In the genomic region with DNA sequence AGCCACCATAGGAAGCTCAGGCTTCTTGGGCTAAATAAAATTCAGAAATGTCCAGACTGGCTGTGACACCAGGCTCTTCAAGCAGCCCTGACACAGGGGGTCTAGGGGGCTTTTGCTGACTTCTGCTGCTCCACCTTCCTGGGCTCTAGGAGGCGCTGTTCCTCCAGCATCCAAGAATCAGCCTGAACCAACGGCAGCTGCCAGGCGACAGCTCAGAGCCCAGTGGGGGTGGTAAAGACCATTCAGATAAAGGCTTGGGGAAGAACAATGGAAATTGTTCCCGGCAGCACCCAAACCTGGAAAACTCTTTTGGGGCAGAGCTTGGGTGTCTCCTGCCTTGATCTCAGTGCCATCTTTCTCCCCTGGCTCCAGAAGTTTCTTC, we compare ENCODE assay signal across 9 cellular contexts. TPM values are rescaled to one million over a fixed set of nuclear protein-coding genes. Genes with fewer than 3 reads are reported as not detected.
DNase-seq lines count a peak whose midpoint lies in the region; ATAC-seq and TF ChIP-seq lines count a peak whose summit lies in the region.
"Had no signal": no experiment of that assay in that cellular context is flagged by ENCODE, and none has a peak within 500 bp of the region (broad histone marks: within the 10 kb centered on the region; RNA-seq: fewer than 3 reads in every experiment).

No MANE protein-coding gene starts in this region.

- H3K4ac ChIP-seq in neuronal stem cell (ENCODE audit: low read length) = no peak overlapping the region

- no CpG with 5 or more reads among the region's 4 CpGs for WGBS in neuronal stem cell (ENCODE audit: extremely low coverage in 2 of 2, insufficient read length in 2 of 2, insufficient replicate concordance in 1 of 2), 2 donors

- no peaks in the 10 kb centered on the region for H3K27me3 Mint-ChIP-seq in CD8-positive, alpha-beta T cell (ENCODE audit: low read depth)
- no peaks in the 10 kb centered on the region for H3K27me3 Mint-ChIP-seq in endothelial cell (ENCODE audit: unreplicated experiment)

- DNase-seq in CD8-positive, alpha-beta T cell = peak; percentile 39 to 81 (median 72)
- peak; percentile 73 to 80 for DNase-seq in activated CD4-positive, alpha-beta T cell treated with anti-CD3 and anti-CD28 coated beads, Interleukin-2, amount 50 U/mL, for 48 hours
- DNase-seq in endothelial cell (ENCODE audit: low spot score) = peak; percentile 74
- peak; percentile 63 for DNase-seq in neuronal stem cell (ENCODE audit: low spot score)
- DNase-seq in NCI-H2107 (lab: John Stamatoyannopoulos, UW) = no peak
- DNase-seq: pancreas had no signal

- no peak overlapping the region for H3K23ac ChIP-seq in neuronal stem cell (ENCODE audit: low read depth, low read length, poor library complexity)

- no peaks in the 10 kb centered on the region for H3K36me3 Mint-ChIP-seq in CD8-positive, alpha-beta T cell
- no peaks in the 10 kb centered on the region for H3K36me3 Mint-ChIP-seq in endothelial cell (ENCODE audit: low read depth, unreplicated experiment)

- no peak overlapping the region for H3K27ac ChIP-seq in CD8-positive, alpha-beta T cell (ENCODE audit: low read depth, low read length)
- no peak overlapping the region for H3K27ac ChIP-seq in neuronal stem cell (replicated peaks; ENCODE audit: low read length)
- H3K27ac ChIP-seq: pancreas had no signal

- H3K9me3 ChIP-seq in CD8-positive, alpha-beta T cell (ENCODE audit: low read length) = no peaks in the 10 kb centered on the region
- H3K9me3 ChIP-seq in Loucy (ENCODE audit: insufficient read depth, low read depth, low read length) = no peaks in the 10 kb centered on the region
- no peaks in the 10 kb centered on the region for H3K9me3 ChIP-seq in neuronal stem cell (replicated peaks in 1 of 2; ENCODE audit: control insufficient read depth in 2 of 2, insufficient read depth in 1 of 2, low read depth in 1 of 2, low read length in 2 of 2)
- H3K9me3 ChIP-seq: pancreas had no signal

- H3K36me3 ChIP-seq in CD8-positive, alpha-beta T cell (ENCODE audit: insufficient read depth, low read length) = no peaks in the 10 kb centered on the region
- no peaks in the 10 kb centered on the region for H3K36me3 ChIP-seq in Loucy (ENCODE audit: insufficient read depth, low read length)
- no peaks in the 10 kb centered on the region for H3K36me3 ChIP-seq in neuronal stem cell (replicated peaks in 1 of 2; ENCODE audit: control insufficient read depth in 2 of 2, insufficient read depth in 2 of 2, low read length in 2 of 2)
- H3K36me3 ChIP-seq: pancreas had no signal

- ATAC-seq in CD8-positive, alpha-beta T cell = peak; percentile 84
- ATAC-seq in GM18519 (IDR thresholded peaks at IDR 0.05; ENCODE audit: low FRiP score, unreplicated experiment) (no peak), GM18907 (IDR thresholded peaks at IDR 0.05; ENCODE audit: unreplicated experiment) (no peak)

- H3K79me2 ChIP-seq in Loucy (ENCODE audit: insufficient read depth, low read length) = no peaks in the 10 kb centered on the region

- H4K20me1 ChIP-seq in Loucy (ENCODE audit: insufficient read depth, low read length, poor library complexity, severe bottlenecking) = no peaks in the 10 kb centered on the region

- no peaks in the 10 kb centered on the region for H3K27me3 ChIP-seq in CD8-positive, alpha-beta T cell (ENCODE audit: insufficient read depth, low read length)
- no peaks in the 10 kb centered on the region for H3K27me3 ChIP-seq in Loucy (ENCODE audit: insufficient read depth, low read length, poor library complexity, severe bottlenecking)
- peaks cover 0 to 18% (median 0%) of the 10 kb centered on the region in 3 experiments for H3K27me3 ChIP-seq in neuronal stem cell (ENCODE audit: control insufficient read depth in 3 of 3, insufficient read depth in 3 of 3, low read depth in 1 of 3, low read length in 3 of 3)
- H3K27me3 ChIP-seq: pancreas had no signal

- H2AK5ac ChIP-seq in neuronal stem cell (ENCODE audit: low read depth, low read length) = peak overlapping the region; percentile 16

- H3F3A ChIP-seq in Loucy (ENCODE audit: low read depth) = no peaks in the 10 kb centered on the region

- H2BK5ac ChIP-seq in neuronal stem cell (ENCODE audit: low read length) = no peak overlapping the region

- H3K4me2 ChIP-seq in Loucy (ENCODE audit: low read depth, low read length, poor library complexity, severe bottlenecking) (no peak overlapping the region), neuronal stem cell (ENCODE audit: insufficient read depth, low read length, poor library complexity, severe bottlenecking) (no peak overlapping the region)

- no peak overlapping the region for H4K91ac ChIP-seq in neuronal stem cell (ENCODE audit: low read depth, low read length, poor library complexity)

- no peak overlapping the region for H2BK15ac ChIP-seq in neuronal stem cell (ENCODE audit: low read length)

- no peak overlapping the region for H3K18ac ChIP-seq in neuronal stem cell (ENCODE audit: low read length)

- peak; percentile 86 for TF ChIP-seq CTCF in CD8-positive, alpha-beta T cell (IDR thresholded peaks at IDR 0.05)
- TF ChIP-seq CTCF in Loucy (conservative IDR thresholded peaks at IDR 0.05; ENCODE audit: low read length) (peak; percentile 85), endothelial cell (IDR thresholded peaks at IDR 0.05; ENCODE audit: unreplicated experiment) (peak; percentile 66)

- H3K14ac ChIP-seq in neuronal stem cell (ENCODE audit: low read length) = no peak overlapping the region

- no peak overlapping the region for H2BK120ac ChIP-seq in neuronal stem cell (ENCODE audit: low read depth, low read length)

- POLR2A ChIA-PET in CD8-positive, alpha-beta T cell (lab: Charles Lee) = interaction anchor here (1.0 to 1.4 kb wide), 5 partner anchors 21 to 51 kb away, joined by 3 to 10 read pairs (median 3); partner anchors contain the start of gene PSTPIP1

- peaks cover 14% of the 10 kb centered on the region for H3K4me1 Mint-ChIP-seq in CD8-positive, alpha-beta T cell (ENCODE audit: low read depth)
- no peaks in the 10 kb centered on the region for H3K4me1 Mint-ChIP-seq in endothelial cell (ENCODE audit: unreplicated experiment)

- H4K8ac ChIP-seq in neuronal stem cell (ENCODE audit: low read depth, low read length) = no peak overlapping the region

- H3K9me3 Mint-ChIP-seq in CD8-positive, alpha-beta T cell = no peaks in the 10 kb centered on the region
- no peaks in the 10 kb centered on the region for H3K9me3 Mint-ChIP-seq in endothelial cell (ENCODE audit: unreplicated experiment)

- peaks cover 4% of the 10 kb centered on the region for H3K4me1 ChIP-seq in CD8-positive, alpha-beta T cell (ENCODE audit: insufficient read depth, low read length)
- H3K4me1 ChIP-seq in Loucy (ENCODE audit: insufficient read depth, low read length, poor library complexity, severe bottlenecking) = peaks cover 9% of the 10 kb centered on the region
- peaks cover 0 to 5% of the 10 kb centered on the region in 2 donors for H3K4me1 ChIP-seq in neuronal stem cell (ENCODE audit: control insufficient read depth in 2 of 2, insufficient read depth in 1 of 2, low read depth in 1 of 2, low read length in 2 of 2)
- H3K4me1 ChIP-seq: pancreas had no signal

- no peak overlapping the region for H2BK12ac ChIP-seq in neuronal stem cell (ENCODE audit: low read length)

- H3K9ac ChIP-seq in Loucy (ENCODE audit: low read depth, low read length, poor library complexity, severe bottlenecking) = peak overlapping the region; percentile 16
- no peak overlapping the region for H3K9ac ChIP-seq in neuronal stem cell (ENCODE audit: low read depth, low read length, poor library complexity)

- H3K4me3 Mint-ChIP-seq in CD8-positive, alpha-beta T cell = no peak overlapping the region
- no peak overlapping the region for H3K4me3 Mint-ChIP-seq in endothelial cell (ENCODE audit: unreplicated experiment)

- H3K4me3 ChIP-seq in CD8-positive, alpha-beta T cell (ENCODE audit: low read depth, low read length) = no peak overlapping the region
- H3K4me3 ChIP-seq in Loucy (ENCODE audit: low read length, poor library complexity, severe bottlenecking) = no peak overlapping the region
- H3K4me3 ChIP-seq in neuronal stem cell (ENCODE audit: low read length in 2 of 2) = no peak overlapping the region
- H3K4me3 ChIP-seq: pancreas had no signal

- intact Hi-C loops in CD8-positive, alpha-beta T cell (cut with DNase I, micrococcal nuclease) = loop anchor here (1.0 to 5.0 kb wide), 9 partner anchors 21 to 570 kb away; partner anchors contain the start of gene PSTPIP1 (in 1 of the 2)

- CTCF ChIA-PET in CD8-positive, alpha-beta T cell (lab: Charles Lee) = interaction anchor here (0.6 to 7.0 kb wide), 49 partner anchors 9 to 569 kb away, joined by 3 to 97 read pairs (median 4); partner anchors contain the start of gene PSTPIP1

- no peaks in the 10 kb centered on the region for H3K79me1 ChIP-seq in neuronal stem cell (ENCODE audit: low read depth, low read length)

- H3K27ac Mint-ChIP-seq in CD8-positive, alpha-beta T cell = no peak overlapping the region
- H3K27ac Mint-ChIP-seq in endothelial cell (ENCODE audit: unreplicated experiment) = no peak overlapping the region

- no peaks in the 10 kb centered on the region for H3K9me2 ChIP-seq in Loucy (replicated peaks; ENCODE audit: low read depth, low read length)

- H2AFZ ChIP-seq in Loucy (ENCODE audit: low read length) (peak overlapping the region; percentile 81), neuronal stem cell (ENCODE audit: low read length) (peak overlapping the region; percentile 71)

RNA-seq across cellular contexts. Expression of gene PSTPIP1, which starts 21.6 kb away (rescaled TPM):
- total RNA-seq in CD8-positive, alpha-beta T cell = 10 to 100 TPM; 86.7 to 88.0 TPM
- total RNA-seq in endothelial cell (ENCODE audit: unreplicated experiment) = not detected
- 2.0 TPM for polyA plus RNA-seq in neuronal stem cell (2013, experiment 1 of 2)
- 1.8 TPM for polyA plus RNA-seq in neuronal stem cell (2013, experiment 2 of 2)

RNA-seq across cellular contexts. Expression of gene RCN2, which starts 41.8 kb away (rescaled TPM):
- total RNA-seq in CD8-positive, alpha-beta T cell = 10 to 100 TPM; 25.9 to 29.7 TPM
- 76.1 TPM for total RNA-seq in endothelial cell (ENCODE audit: unreplicated experiment)
- polyA plus RNA-seq in neuronal stem cell (2013, experiment 1 of 2) = 246 TPM
- polyA plus RNA-seq in neuronal stem cell (2013, experiment 2 of 2) = 252 TPM

Comparison
In these comparisons a context has a peak if more than half of its experiments do, and no peak if none do; other contexts are left out.
1. RNA of gene PSTPIP1, which starts 21.6 kb away (total RNA-seq): 86.7 to 88.0 TPM in CD8-positive, alpha-beta T cell; not detected in endothelial cell (single experiment); every median in the first group is over 10 times any median in the second.
2. Peak in every context shown above with its lines, with median percentiles within 50 percentile points of each other: CTCF ChIP-seq.